In genomic region chr17:70636517-70637133, GRCh38 we compare ENCODE assay signal across 7 cellular contexts.
DNase-seq lines count a peak whose midpoint lies in the region; ATAC-seq and TF ChIP-seq lines count a peak whose summit lies in the region.

No MANE protein-coding gene starts in this region.

- H3K27me3 Mint-ChIP-seq in stimulated activated naive CD8-positive, alpha-beta T cell treated with anti-CD3 and anti-CD28 coated beads, Interleukin-15, amount 100 ng/mL, for 72 hours, result no peaks in the 10 kb centered on the region

- no peaks in the 10 kb centered on the region for H3K4me1 Mint-ChIP-seq in stimulated activated naive CD8-positive, alpha-beta T cell treated with anti-CD3 and anti-CD28 coated beads, Interleukin-15, amount 100 ng/mL, for 72 hours

- H3K4me3 Mint-ChIP-seq in stimulated activated naive CD8-positive, alpha-beta T cell treated with anti-CD3 and anti-CD28 coated beads, Interleukin-15, amount 100 ng/mL, for 72 hours, result no peak overlapping the region

- H3K4me3 ChIP-seq in choroid plexus epithelial cell (ENCODE audit: low read depth, low read length), result no peak overlapping the region

- H3K9me3 Mint-ChIP-seq in stimulated activated naive CD8-positive, alpha-beta T cell treated with anti-CD3 and anti-CD28 coated beads, Interleukin-15, amount 100 ng/mL, for 72 hours, result no peaks in the 10 kb centered on the region

- ATAC-seq in HG02973 (IDR thresholded peaks at IDR 0.05; ENCODE audit: unreplicated experiment) (peak; percentile 62), GM19328 (IDR thresholded peaks at IDR 0.05; ENCODE audit: unreplicated experiment) (no peak)
- no peak for ATAC-seq in stimulated activated naive CD8-positive, alpha-beta T cell treated with anti-CD3 and anti-CD28 coated beads, Interleukin-15, amount 100 ng/mL, for 72 hours

- H3K27ac Mint-ChIP-seq in stimulated activated naive CD8-positive, alpha-beta T cell treated with anti-CD3 and anti-CD28 coated beads, Interleukin-15, amount 100 ng/mL, for 72 hours, result no peak overlapping the region

- DNase-seq in GF-D8 (lab: John Stamatoyannopoulos, UW) (peak; percentile 1), NCI-H748 (lab: John Stamatoyannopoulos, UW; ENCODE audit: unreplicated experiment) (peak; percentile 61), choroid plexus epithelial cell (ENCODE audit: low read depth) (peak; percentile 70), middle frontal gyrus (ENCODE audit: extremely low spot score, low spot score) (peak; percentile 41)
- DNase-seq in stimulated activated naive CD8-positive, alpha-beta T cell treated with anti-CD3 and anti-CD28 coated beads, Interleukin-15, amount 100 ng/mL, for 72 hours, result no peak

- peak; percentile 66 for TF ChIP-seq CTCF in choroid plexus epithelial cell (conservative IDR thresholded peaks at IDR 0.05; ENCODE audit: low read depth, low read length)

Comparison
In these comparisons a context has a peak if more than half of its experiments do, and no peak if none do; other contexts are left out.
1. DNase-seq: peak in GF-D8 (single experiment), NCI-H748 (single experiment), choroid plexus epithelial cell (single experiment) and middle frontal gyrus (single experiment); none in stimulated activated naive CD8-positive, alpha-beta T cell treated with anti-CD3 and anti-CD28 coated beads, Interleukin-15, amount 100 ng/mL, for 72 hours (0 of 2).